ENCODE assay signal across 8 cellular contexts in the genomic region with DNA sequence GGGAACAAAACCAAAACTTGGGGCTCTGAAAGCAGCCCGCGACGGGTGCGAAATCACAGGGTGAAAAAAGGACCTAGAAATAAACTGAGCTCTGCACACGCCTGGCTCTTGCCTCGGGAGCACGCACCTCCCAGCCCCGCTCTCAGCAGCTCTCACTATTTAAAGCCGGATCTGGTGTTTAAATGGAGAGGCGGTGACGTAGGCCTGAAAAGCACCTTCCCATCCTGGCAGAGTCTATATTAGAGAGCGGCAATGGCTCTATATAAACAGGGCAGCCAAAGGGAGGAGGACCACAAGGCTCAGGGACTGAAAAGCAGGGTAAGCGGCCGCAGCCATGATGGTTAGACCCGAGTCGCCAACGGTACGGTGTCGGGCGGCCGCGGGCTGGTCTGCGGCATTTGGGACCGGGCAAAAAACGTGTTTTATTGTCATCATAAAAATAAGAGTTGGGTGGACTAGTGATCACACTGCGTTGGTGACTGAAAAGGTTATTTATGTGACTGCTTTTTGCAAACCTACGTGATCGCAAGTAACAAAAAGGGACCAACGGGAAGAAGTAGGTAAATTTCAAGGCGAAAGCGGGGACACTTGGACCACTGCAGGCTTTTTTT. TPM values are rescaled to one million over a fixed set of nuclear protein-coding genes. Genes with fewer than 3 reads are reported as not detected.
A peak's percentile ranks its signal among the peaks of the same experiment; 100 is the strongest.
DNase-seq lines count a peak whose midpoint lies in the region; ATAC-seq, FAIRE-seq and TF ChIP-seq lines count a peak whose summit lies in the region.

No MANE protein-coding gene starts in this region.

- H2BK5ac ChIP-seq in H1 (ENCODE audit: low read depth, low read length) (peak overlapping the region; percentile 2; the same call in 1 of the 2 replicates), mesenchymal stem cell (ENCODE audit: low read depth, low read length, poor library complexity, severe bottlenecking) (peak overlapping the region; percentile 94)

- peak; percentile 60 for FAIRE-seq in H1 (lab: Jason Lieb, UNC)

- H3K27me3 ChIP-seq in Caco-2 (replicated peaks; ENCODE audit: control insufficient read depth, insufficient read depth, low read length) = no peaks in the 10 kb centered on the region
- no peaks in the 10 kb centered on the region for H3K27me3 ChIP-seq in H1 (replicated peaks in 1 of 4; ENCODE audit: control insufficient read depth in 3 of 4, extremely low read depth in 1 of 4, insufficient read depth in 3 of 4, low read length in 3 of 4)
- H3K27me3 ChIP-seq in mesenchymal stem cell (ENCODE audit: control insufficient read depth in 1 of 2, insufficient read depth in 1 of 2, low read length in 2 of 2) = no peaks in the 10 kb centered on the region

- H3K9ac ChIP-seq in H1 (replicated peaks in 1 of 4; ENCODE audit: extremely low read depth in 1 of 4, low read depth in 3 of 4, low read length in 3 of 4) (peak overlapping the region; percentile 87 to 98 (median 95)), mesenchymal stem cell (ENCODE audit: low read length) (peak overlapping the region; percentile 100)

- H3K18ac ChIP-seq in H1 (ENCODE audit: extremely low read depth, low read length) (peak overlapping the region; percentile 17; the same call in 1 of the 2 replicates), mesenchymal stem cell (ENCODE audit: low read depth in 1 of 2, low read length in 2 of 2) (peak overlapping the region; percentile 56 to 78)

- peaks cover 0 to 53% of the 10 kb centered on the region in 2 experiments; a peak in 3 of 4 replicates for H3K79me2 ChIP-seq in H1 (ENCODE audit: control insufficient read depth in 1 of 2, insufficient read depth in 2 of 2, low read length in 2 of 2)

- TF ChIP-seq POLR2A in H1 (IDR thresholded peaks at IDR 0.05; ENCODE audit: control extremely low read depth in 1 of 2, low read depth in 2 of 2, low read length in 2 of 2) = peak; percentile 97 to 99

- peak overlapping the region; percentile 98 for H3K27ac ChIP-seq in H1 (ENCODE audit: low read depth, low read length)
- peak overlapping the region; percentile 97 for H3K27ac ChIP-seq in mesenchymal stem cell (ENCODE audit: low read length, poor library complexity, severe bottlenecking)

- peak overlapping the region; percentile 48 for H3K56ac ChIP-seq in H1 (replicated peaks; ENCODE audit: insufficient read length, low read depth, low read length)

- H4K5ac ChIP-seq in H1 (ENCODE audit: insufficient read length, low read depth, low read length) = peak overlapping the region; percentile 57

- DNase-seq in Caco-2 (peak; percentile 93 to 94), HUDEP-2 (lab: John Stamatoyannopoulos, UW; ENCODE audit: unreplicated experiment in 76 of 76) (peak; percentile 42 to 94 (median 81)), NOMO-1 treated with dmso at 0.1 percent for 144 hours (lab: John Stamatoyannopoulos, UW; ENCODE audit: unreplicated experiment) (peak; percentile 92), H1 (ENCODE audit: low read depth in 1 of 2, low spot score in 2 of 2) (peak; percentile 83 to 90), mesenchymal stem cell (peak; percentile 99)
- DNase-seq in activated CD8-positive, alpha-beta memory T cell treated with anti-CD3 and anti-CD28 coated beads, Interleukin-2, amount 50 U/mL, for 1 hour (ENCODE audit: extremely low read depth) = peak; percentile 91
- DNase-seq in stimulated activated CD8-positive, alpha-beta memory T cell treated with anti-CD3 and anti-CD28 coated beads, Interleukin-12 subunit alpha, Interleukin-12 subunit beta, amount 100 ng/mL, for 24 hours (ENCODE audit: extremely low read depth) = peak; percentile 56

- H2BK12ac ChIP-seq in H1 (ENCODE audit: low read depth, low read length) (no peak overlapping the region; the same call in 1 of the 2 replicates), mesenchymal stem cell (ENCODE audit: low read length in 2 of 2) (no peak overlapping the region)

- H3K14ac ChIP-seq in H1 (ENCODE audit: insufficient read length) (no peak overlapping the region), mesenchymal stem cell (ENCODE audit: low read length in 2 of 2) (peak overlapping the region; percentile 28 to 81)

- H3K79me1 ChIP-seq in H1 (ENCODE audit: low read depth, low read length) = no peaks in the 10 kb centered on the region
- H3K79me1 ChIP-seq in mesenchymal stem cell (replicated peaks; ENCODE audit: low read length, poor library complexity, severe bottlenecking) = peaks cover 5% of the 10 kb centered on the region

- H4K91ac ChIP-seq in H1 (replicated peaks; ENCODE audit: insufficient read length, low read length) (no peak overlapping the region), mesenchymal stem cell (ENCODE audit: low read length) (peak overlapping the region; percentile 18)

- peaks cover 9% of the 10 kb centered on the region for H3K4me1 Mint-ChIP-seq in Caco-2 (ENCODE audit: low read depth, unreplicated experiment)

- peak overlapping the region; percentile 97 for H3K4me3 Mint-ChIP-seq in Caco-2 (ENCODE audit: unreplicated experiment)

- no peak overlapping the region for H3K23ac ChIP-seq in H1 (ENCODE audit: insufficient read length)
- no peak overlapping the region for H3K23ac ChIP-seq in mesenchymal stem cell (ENCODE audit: low read length in 2 of 2)

- H3K9me3 ChIP-seq in Caco-2 (no peaks in the 10 kb centered on the region), H1 (ENCODE audit: insufficient read depth in 2 of 2, low read depth in 1 of 2, low read length in 1 of 2) (no peaks in the 10 kb centered on the region), mesenchymal stem cell (ENCODE audit: control insufficient read depth, low read length) (no peaks in the 10 kb centered on the region)

- H3K4me1 ChIP-seq in Caco-2 (peaks cover 23% of the 10 kb centered on the region), H1 (replicated peaks in 1 of 4; ENCODE audit: control insufficient read depth in 3 of 4, insufficient read depth in 4 of 4, low read length in 3 of 4) (peaks cover 0 to 5% (median 0%) of the 10 kb centered on the region in 4 experiments; a peak in 4 of 7 replicates), mesenchymal stem cell (ENCODE audit: control insufficient read depth, insufficient read depth, low read depth, low read length) (peaks cover 5% of the 10 kb centered on the region)

- 0 out of 3 replicates have a peak, but pooled peaks of 1 of the 2 experiments have one; percentile 34 for TF ChIP-seq EP300 in H1 (IDR thresholded peaks at IDR 0.05; ENCODE audit: borderline replicate concordance in 1 of 2, low read depth in 2 of 2, low read length in 2 of 2)

- H3K27ac Mint-ChIP-seq in Caco-2 (ENCODE audit: unreplicated experiment) = peak overlapping the region; percentile 98

- H3K4me2 ChIP-seq in H1 (ENCODE audit: insufficient read depth in 1 of 2, low read depth in 2 of 2, low read length in 2 of 2) (peak overlapping the region; percentile 70 to 82), mesenchymal stem cell (ENCODE audit: low read length, poor library complexity, severe bottlenecking) (peak overlapping the region; percentile 77)

- H3K23me2 ChIP-seq in H1 (ENCODE audit: low read depth, low read length) = peaks cover 6% of the 10 kb centered on the region; the same call in 1 of the 2 replicates

- no peak for TF ChIP-seq RAD21 in H1 (IDR thresholded peaks at IDR 0.05 in 1 of 2, conservative IDR thresholded peaks at IDR 0.05 in 1 of 2; ENCODE audit: low read depth in 2 of 2, low read length in 2 of 2)

- H3K36me3 ChIP-seq in Caco-2 (ENCODE audit: control insufficient read depth, insufficient read depth, low read length) = no peaks in the 10 kb centered on the region; the same call in 1 of the 2 replicates
- peaks cover 0 to 22% (median 9%) of the 10 kb centered on the region in 4 experiments; a peak in 6 of 8 replicates for H3K36me3 ChIP-seq in H1 (ENCODE audit: control insufficient read depth in 2 of 4, insufficient read depth in 4 of 4, low read length in 3 of 4)
- peaks cover 4 to 21% of the 10 kb centered on the region in 2 experiments for H3K36me3 ChIP-seq in mesenchymal stem cell (ENCODE audit: control insufficient read depth in 1 of 2, insufficient read depth in 2 of 2, low read depth in 1 of 2, low read length in 2 of 2)

- peaks cover 46% of the 10 kb centered on the region for H3K36me3 Mint-ChIP-seq in Caco-2 (ENCODE audit: insufficient read depth, unreplicated experiment)

- no peak overlapping the region for H2AK5ac ChIP-seq in H1 (ENCODE audit: low read depth, low read length)
- H2AK5ac ChIP-seq in mesenchymal stem cell (ENCODE audit: low read length, severe bottlenecking) = peak overlapping the region; percentile 91

- TF ChIP-seq CTCF in Caco-2 (IDR thresholded peaks at IDR 0.05; ENCODE audit: insufficient read depth in 1 of 2, low read depth in 1 of 2, low read length in 1 of 2, severe bottlenecking in 1 of 2, unreplicated experiment in 1 of 2) (no peak), H1 (IDR thresholded peaks at IDR 0.05; ENCODE audit: control extremely low read depth in 1 of 3, insufficient read depth in 1 of 3, low read depth in 1 of 3, low read length in 3 of 3) (no peak)

- H3K4ac ChIP-seq in H1 (replicated peaks; ENCODE audit: insufficient read length, low read depth, low read length) (peak overlapping the region; percentile 42), mesenchymal stem cell (ENCODE audit: low read depth in 1 of 2, low read length in 2 of 2) (peak overlapping the region; percentile 70 to 96)

- no peak overlapping the region for H2BK20ac ChIP-seq in H1 (ENCODE audit: low read length)

- H2AFZ ChIP-seq in H1 (ENCODE audit: low read length) = no peak overlapping the region
- H2AFZ ChIP-seq in mesenchymal stem cell (ENCODE audit: low read depth, low read length) = peak overlapping the region; percentile 53

- CTCF ChIA-PET in Caco-2 (lab: Charles Lee) (interaction anchor here (0.7 to 1.0 kb wide), 3 partner anchors 50 to 232 kb away, joined by 3 to 6 read pairs (median 3); no protein-coding TSS in a partner anchor), H1 (lab: Charles Lee; ENCODE audit: partially characterized antibody) (interaction anchor here (0.6 to 1.3 kb wide), 5 partner anchors 11 to 245 kb away, joined by 3 to 4 read pairs (median 3); no protein-coding TSS in a partner anchor)

- H3K4me3 ChIP-seq in Caco-2 (ENCODE audit: low read depth, low read length) (peak overlapping the region; percentile 77), H1 (ENCODE audit: extremely low read depth in 1 of 4, insufficient read depth in 2 of 4, low read depth in 3 of 4, low read length in 4 of 4) (peak overlapping the region; percentile 90 to 98 (median 94)), mesenchymal stem cell (ENCODE audit: insufficient read depth in 1 of 2, low read depth in 1 of 2, low read length in 2 of 2) (peak overlapping the region; percentile 91 to 97)

- intact Hi-C loops in Caco-2 (cut with micrococcal nuclease; ENCODE audit: unreplicated experiment) = no loop called here

- H2BK15ac ChIP-seq in H1 (ENCODE audit: low read length) = no peak overlapping the region
- no peak overlapping the region for H2BK15ac ChIP-seq in mesenchymal stem cell (ENCODE audit: low read depth, poor library complexity, severe bottlenecking)

- POLR2A ChIA-PET in Caco-2 (lab: Charles Lee) (interaction anchor here (0.6 to 1.2 kb wide), 5 partner anchors 49 to 342 kb away, joined by 3 to 5 read pairs (median 4); no protein-coding TSS in a partner anchor), H1 (lab: Charles Lee; ENCODE audit: partially characterized antibody) (interaction anchor here (0.6 to 2.1 kb wide), 38 partner anchors 9 to 314 kb away, joined by 3 to 15 read pairs (median 4); a partner anchor contains a TSS)

- no peak overlapping the region for H2BK120ac ChIP-seq in H1 (replicated peaks; ENCODE audit: low read depth, low read length)
- peak overlapping the region; percentile 94 for H2BK120ac ChIP-seq in mesenchymal stem cell (ENCODE audit: low read depth, low read length)

- peaks cover 3% of the 10 kb centered on the region for H3K27me3 Mint-ChIP-seq in Caco-2 (ENCODE audit: insufficient read depth, unreplicated experiment)

- peak overlapping the region; percentile 94; the same call in 1 of the 2 replicates for H4K8ac ChIP-seq in H1 (ENCODE audit: extremely low read depth, insufficient read depth, low read length)
- peak overlapping the region; percentile 8 for H4K8ac ChIP-seq in mesenchymal stem cell (ENCODE audit: low read length)

- peaks cover 0 to 3% of the 10 kb centered on the region in 2 experiments for H4K20me1 ChIP-seq in H1 (replicated peaks in 1 of 2; ENCODE audit: control insufficient read depth in 1 of 2, insufficient read depth in 2 of 2, low read length in 2 of 2)

- 2% methylated on average over 31 of the region's 31 CpGs; no CpG with 5 or more reads in 1 of the 2 experiments for WGBS in H1 (ENCODE audit: extremely low coverage in 1 of 2, insufficient coverage in 1 of 2, insufficient read length in 1 of 2, insufficient replicate concordance in 2 of 2, low coverage in 1 of 2, low lambda C conversion rate in 2 of 2, missing lambda C conversion rate in 1 of 2), 2 experiments
- WGBS in mesenchymal stem cell = under 1% methylated on average over 31 of the region's 31 CpGs

- TSS peak; percentile 88 for BruUV-seq in Caco-2 (replicated peaks; lab: Mats Ljungman, UMichigan)

- H3K9me3 Mint-ChIP-seq in Caco-2 (ENCODE audit: unreplicated experiment) = no peaks in the 10 kb centered on the region

- ATAC-seq in GM21390 (IDR thresholded peaks at IDR 0.05; ENCODE audit: unreplicated experiment) = peak; percentile 57

RNA-seq across cellular contexts. Expression of a gene that starts 1.4 kb away (rescaled TPM):
- 35.1 and 42.7 TPM in 2 replicates for total RNA-seq in Caco-2 (2022)
- 53.5 and 57.8 TPM in 2 replicates for total RNA-seq in H1 (2021; fragmentation: NEBNext Ultra II Directional; extraction: Animal tissue kit (Norgen Biotek cat#: 25700))
- 16.7 and 24.1 TPM in 2 replicates for polyA plus RNA-seq in H1 (2011; rRNA removed)
- 19.0 TPM for polyA plus RNA-seq in H1 (2011; cell fraction: cytosol; rRNA removed)
- 24.4 TPM for polyA plus RNA-seq in H1 (2011; cell fraction: nucleus; rRNA removed)
- 24.3 to 34.7 TPM (median 27.6 TPM) in 4 replicates for polyA plus RNA-seq in H1 (2012, experiment 1 of 2)
- 1.5 TPM for polyA plus RNA-seq in H1 (2012, experiment 2 of 2)
- polyA plus RNA-seq in H1 (2013, experiment 1 of 2) = 22.2 TPM
- polyA plus RNA-seq in H1 (2013, experiment 2 of 2) = 22.8 TPM
- 100 and 129 TPM in 2 replicates for polyA minus RNA-seq in H1 (2011; rRNA and poly(A)+ RNA removed)
- 49.8 TPM for polyA minus RNA-seq in H1 (2011; cell fraction: cytosol; rRNA and poly(A)+ RNA removed)
- polyA minus RNA-seq in H1 (2011; cell fraction: nucleus; rRNA and poly(A)+ RNA removed) = 39.5 TPM
- 18.2 TPM for polyA plus RNA-seq in mesenchymal stem cell (2013, experiment 1 of 2)
- 19.9 TPM for polyA plus RNA-seq in mesenchymal stem cell (2013, experiment 2 of 2)

Comparison
In these comparisons a context has a peak if more than half of its experiments do, and no peak if none do; other contexts are left out.
1. Peak in every context shown above with its lines: DNase-seq, ATAC-seq, H3K4me3 ChIP-seq and H3K27ac ChIP-seq.